In genomic region chr22:22683668-22684361, GRCh38 we compare ENCODE assay signal across 23 cellular contexts. TPM values are rescaled to one million over a fixed set of nuclear protein-coding genes. Genes with fewer than 3 reads are reported as not detected.
DNase-seq lines count a peak whose midpoint lies in the region; TF ChIP-seq lines count a peak whose summit lies in the region.
"Had no signal": no experiment of that assay in that cellular context is flagged by ENCODE, and none has a peak within 500 bp of the region (broad histone marks: within the 10 kb centered on the region; RNA-seq: fewer than 3 reads in every experiment).

No MANE protein-coding gene starts in this region.

- H3K27me3 Mint-ChIP-seq in activated T-cell treated with anti-CD3 and anti-CD28 coated beads, Interleukin-2, amount 50 U/mL, for 24 hours, result no peaks in the 10 kb centered on the region
- peaks cover 6% of the 10 kb centered on the region for H3K27me3 Mint-ChIP-seq in chondrocyte (ENCODE audit: low read depth)

- H3K9ac ChIP-seq in BLaER1 (0 out of 2 replicates have a peak overlapping the region, but pooled peaks have one; percentile 18), skeletal muscle satellite cell (ENCODE audit: low read depth, low read length) (no peak overlapping the region)

- peak; percentile 3 for DNase-seq in activated T-cell treated with anti-CD3 and anti-CD28 coated beads, Interleukin-2, amount 50 U/mL, for 24 hours
- DNase-seq in activated T-cell treated with anti-CD3 and anti-CD28 coated beads, Interleukin-2, amount 50 U/mL, for 48 hours, result no peak
- peak; percentile 51 for DNase-seq in chondrocyte (ENCODE audit: low spot score)
- DNase-seq in NCI-H1092 (lab: John Stamatoyannopoulos, UW), result no peak
- DNase-seq in NCI-H187 treated with DMSO at 0.1 percent for 48 hours (lab: John Stamatoyannopoulos, UW), result no peak
- DNase-seq: CD4-positive, CD25-positive, alpha-beta regulatory T cell; DMS153; DND-41; H7; NCI-H1092 treated with DMSO at 0.1 percent for 48 hours; NCI-H1436; NCI-H187; NCI-H2107; NCI-H524 treated with DMSO at 0.1 percent for 48 hours; NCI-H774; PC-9; Right ventricle myocardium superior had no signal

- no peaks in the 10 kb centered on the region for H3K36me3 Mint-ChIP-seq in activated T-cell treated with anti-CD3 and anti-CD28 coated beads, Interleukin-2, amount 50 U/mL, for 24 hours (ENCODE audit: low read depth)
- H3K36me3 Mint-ChIP-seq in chondrocyte (ENCODE audit: low read depth), result no peaks in the 10 kb centered on the region
- H3K36me3 Mint-ChIP-seq: CD4-positive, CD25-positive, alpha-beta regulatory T cell had no signal

- H4K20me1 ChIP-seq in BLaER1, result no peaks in the 10 kb centered on the region

- no peak for TF ChIP-seq CTCF in chondrocyte (IDR thresholded peaks at IDR 0.05)

- H3K4me1 Mint-ChIP-seq in activated T-cell treated with anti-CD3 and anti-CD28 coated beads, Interleukin-2, amount 50 U/mL, for 24 hours (ENCODE audit: low read depth), result no peaks in the 10 kb centered on the region
- H3K4me1 Mint-ChIP-seq in chondrocyte (ENCODE audit: low read depth), result peaks cover 45% of the 10 kb centered on the region
- H3K4me1 Mint-ChIP-seq: CD4-positive, CD25-positive, alpha-beta regulatory T cell had no signal

- H3K9me3 Mint-ChIP-seq in activated T-cell treated with anti-CD3 and anti-CD28 coated beads, Interleukin-2, amount 50 U/mL, for 24 hours, result no peaks in the 10 kb centered on the region
- no peaks in the 10 kb centered on the region for H3K9me3 Mint-ChIP-seq in chondrocyte (ENCODE audit: low read depth)
- H3K9me3 Mint-ChIP-seq: CD4-positive, CD25-positive, alpha-beta regulatory T cell had no signal

- H3K4me2 ChIP-seq in BLaER1 (no peak overlapping the region), skeletal muscle satellite cell (ENCODE audit: low read length) (peak overlapping the region; percentile 48)
- H3K4me2 ChIP-seq: PC-9 had no signal

- no peaks in the 10 kb centered on the region for H3K9me3 ChIP-seq in BLaER1
- no peaks in the 10 kb centered on the region for H3K9me3 ChIP-seq in skeletal muscle satellite cell (replicated peaks; ENCODE audit: low read length)

- H3K4me1 ChIP-seq in BLaER1 (peaks cover 68% of the 10 kb centered on the region), skeletal muscle satellite cell (ENCODE audit: control insufficient read depth, insufficient read depth, low read length) (peaks cover 35% of the 10 kb centered on the region)

- H3K4me3 ChIP-seq in BLaER1 (no peak overlapping the region), skeletal muscle satellite cell (ENCODE audit: low read length) (no peak overlapping the region)
- H3K4me3 ChIP-seq: PC-9 had no signal

- H3K27me3 ChIP-seq in BLaER1 (no peaks in the 10 kb centered on the region), skeletal muscle satellite cell (ENCODE audit: control insufficient read depth, insufficient read depth, low read length) (peaks cover 15% of the 10 kb centered on the region)

- no peak overlapping the region for H3K4me3 Mint-ChIP-seq in activated T-cell treated with anti-CD3 and anti-CD28 coated beads, Interleukin-2, amount 50 U/mL, for 24 hours
- no peak overlapping the region for H3K4me3 Mint-ChIP-seq in chondrocyte (ENCODE audit: unreplicated experiment)
- H3K4me3 Mint-ChIP-seq: CD4-positive, CD25-positive, alpha-beta regulatory T cell had no signal

- H3K27ac ChIP-seq in BLaER1, result no peak overlapping the region
- H3K27ac ChIP-seq: 22Rv1, HL-60, PC-9 had no signal

- no peak overlapping the region for H3K27ac Mint-ChIP-seq in activated T-cell treated with anti-CD3 and anti-CD28 coated beads, Interleukin-2, amount 50 U/mL, for 24 hours
- peak overlapping the region; percentile 83 for H3K27ac Mint-ChIP-seq in chondrocyte (ENCODE audit: unreplicated experiment)

- H3K36me3 ChIP-seq in BLaER1 (no peaks in the 10 kb centered on the region), skeletal muscle satellite cell (ENCODE audit: insufficient read depth, low read length) (no peaks in the 10 kb centered on the region)

RNA-seq across cellular contexts. Expression of gene GGTLC2, which starts 39.4 kb away (rescaled TPM):
- total RNA-seq in chondrocyte, result 1.4 to 1.5 TPM in 2 of 3 replicates, not detected in the other
- total RNA-seq in skeletal muscle satellite cell (2012; rRNA removed), result not detected in 2 replicates
- total RNA-seq: CD4-positive, CD25-positive, alpha-beta regulatory T cell; H7; PC-9; Right ventricle myocardium superior; RPMI7951; SK-MEL-5 had no signal

Comparison
In these comparisons a context has a peak if more than half of its experiments do, and no peak if none do; other contexts are left out.
1. DNase-seq: peak in activated T-cell treated with anti-CD3 and anti-CD28 coated beads, Interleukin-2, amount 50 U/mL, for 24 hours (single experiment) and chondrocyte (single experiment); none in activated T-cell treated with anti-CD3 and anti-CD28 coated beads, Interleukin-2, amount 50 U/mL, for 48 hours (0 of 2), NCI-H1092 (single experiment) and NCI-H187 treated with DMSO at 0.1 percent for 48 hours (single experiment).